ENCODE assay signal across 14 cellular contexts in the genomic region with DNA sequence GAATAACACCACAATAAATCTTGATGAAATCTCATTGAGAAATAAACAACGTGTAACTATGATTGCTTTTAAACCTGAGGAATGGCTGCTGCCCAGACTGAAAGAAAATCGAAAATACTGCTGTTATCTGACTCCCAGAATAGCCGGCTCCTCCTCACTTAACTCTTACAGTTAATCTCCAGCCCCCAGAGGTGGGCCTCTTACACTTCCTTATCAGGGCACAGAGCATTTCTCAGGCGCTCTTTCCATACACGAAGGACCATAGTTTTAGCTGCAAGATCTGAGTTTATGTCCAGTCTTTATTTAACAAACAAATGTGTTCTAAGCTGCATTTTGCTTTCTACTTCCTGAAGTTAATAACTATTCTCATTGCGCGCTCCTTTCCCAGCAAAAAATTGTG.
DNase-seq lines count a peak whose midpoint lies in the region; ATAC-seq and TF ChIP-seq lines count a peak whose summit lies in the region.
"Had no signal": no experiment of that assay in that cellular context is flagged by ENCODE, and none has a peak within 500 bp of the region (broad histone marks: within the 10 kb centered on the region; RNA-seq: fewer than 3 reads in every experiment).

No MANE protein-coding gene starts in this region.

- peak overlapping the region; percentile 73 to 75 for H3K27ac ChIP-seq in ascending aorta
- H3K27ac ChIP-seq in thoracic aorta, result peak overlapping the region; percentile 72 to 81
- H3K27ac ChIP-seq: C4-2B had no signal

- no peaks in the 10 kb centered on the region for H3K27me3 ChIP-seq in ascending aorta
- no peaks in the 10 kb centered on the region for H3K27me3 ChIP-seq in thoracic aorta (replicated peaks; ENCODE audit: insufficient read depth)

- peak; percentile 55 for DNase-seq in OCI-M1 (lab: John Stamatoyannopoulos, UW)
- no peak for DNase-seq in ascending aorta (ENCODE audit: low spot score in 2 of 2)
- peak; percentile 52 for DNase-seq in left kidney (ENCODE audit: low read depth, low spot score)
- no peak for DNase-seq in thoracic aorta (ENCODE audit: low spot score)
- no peak for DNase-seq in posterior cingulate gyrus
- DNase-seq in activated effector memory CD4-positive, alpha-beta T cell treated with anti-CD3 and anti-CD28 coated beads, Interleukin-2, amount 50 U/mL, for 16 hours, result no peak
- no peak for DNase-seq in putamen (ENCODE audit: low spot score)
- DNase-seq: AML-193, DMS79 treated with DMSO at 0.1 percent for 48 hours, Karpas-422, NCI-H1436, NCI-H2029, NCI-H526 had no signal

- no peak for ATAC-seq in thoracic aorta (ENCODE audit: insufficient number of reproducible peaks, low FRiP score, low read depth)

- H3K4me1 ChIP-seq in ascending aorta (peaks cover 7 to 37% of the 10 kb centered on the region in 2 donors), thoracic aorta (ENCODE audit: control insufficient read depth in 1 of 2, low read depth in 2 of 2) (peaks cover 25 to 55% of the 10 kb centered on the region in 2 donors)

- intact Hi-C loops in ascending aorta (cut with DNase I), result no loop called here
- intact Hi-C loops in posterior cingulate gyrus (cut with DNase I), result no loop called here

- H3K9me3 ChIP-seq in ascending aorta (no peaks in the 10 kb centered on the region), thoracic aorta (no peaks in the 10 kb centered on the region)

- H3K4me3 ChIP-seq in ascending aorta, result no peak overlapping the region
- H3K4me3 ChIP-seq in thoracic aorta, result peak overlapping the region; percentile 9

- H3K36me3 ChIP-seq in ascending aorta, result no peaks in the 10 kb centered on the region
- no peaks in the 10 kb centered on the region for H3K36me3 ChIP-seq in thoracic aorta

- TF ChIP-seq CTCF in ascending aorta (IDR thresholded peaks at IDR 0.05) (no peak), thoracic aorta (IDR thresholded peaks at IDR 0.05) (no peak)

Comparison
In these comparisons a context has a peak if more than half of its experiments do, and no peak if none do; other contexts are left out.
1. DNase-seq: peak in OCI-M1 (single experiment) and left kidney (single experiment); none in ascending aorta (0 of 2), thoracic aorta (single experiment), posterior cingulate gyrus (0 of 10), activated effector memory CD4-positive, alpha-beta T cell treated with anti-CD3 and anti-CD28 coated beads, Interleukin-2, amount 50 U/mL, for 16 hours (single experiment) and putamen (single experiment).